ENCODE assay signal across 28 cellular contexts in genomic region chr22:47006869-47007268, GRCh38.
"Had no signal": no experiment of that assay in that cellular context is flagged by ENCODE, and none has a peak within 500 bp of the region (broad histone marks: within the 10 kb centered on the region; RNA-seq: fewer than 3 reads in every experiment).

No MANE protein-coding gene starts in this region.

- H3K36me3 ChIP-seq: adrenal gland had no signal

- H3K27ac ChIP-seq: adrenal gland, body of pancreas had no signal

- H3K36me3 Mint-ChIP-seq: activated CD8-positive, alpha-beta memory T cell treated with anti-CD3 and anti-CD28 coated beads, Interleukin-2, amount 10 ng/mL, durations not matched to agents 7 days and 5 days; activated naive CD4-positive, alpha-beta T cell treated with anti-CD3 and anti-CD28 coated beads, Interleukin-2, amount 50 U/mL, for 24 hours had no signal

- H3K4me1 Mint-ChIP-seq: activated CD4-positive, alpha-beta T cell treated with anti-CD3 and anti-CD28 coated beads for 36 hours; activated CD8-positive, alpha-beta memory T cell treated with anti-CD3 and anti-CD28 coated beads, Interleukin-2, amount 10 ng/mL, durations not matched to agents 7 days and 5 days; activated naive CD4-positive, alpha-beta T cell treated with anti-CD3 and anti-CD28 coated beads, Interleukin-2, amount 50 U/mL, for 24 hours; activated naive CD8-positive, alpha-beta T cell treated with anti-CD3 and anti-CD28 coated beads for 36 hours; activated naive CD8-positive, alpha-beta T cell treated with anti-CD3 and anti-CD28 coated beads, Interleukin-2, amount 50 U/mL, for 24 hours had no signal

- ATAC-seq: activated CD4-positive, alpha-beta T cell treated with anti-CD3 and anti-CD28 coated beads for 36 hours; activated CD8-positive, alpha-beta memory T cell treated with anti-CD3 and anti-CD28 coated beads, Interleukin-2, amount 10 ng/mL, durations not matched to agents 7 days and 5 days; activated CD8-positive, alpha-beta T cell treated with anti-CD3 and anti-CD28 coated beads, Interleukin-2, amount 10 ng/mL, durations not matched to agents 7 days and 5 days; activated naive CD8-positive, alpha-beta T cell treated with anti-CD3 and anti-CD28 coated beads, Interleukin-2, amount 50 U/mL, for 24 hours; body of pancreas; esophagus mucosa had no signal

- H3K4me3 ChIP-seq: adrenal gland, body of pancreas had no signal

- H3K9me3 ChIP-seq: adrenal gland, body of pancreas had no signal

- H3K27ac Mint-ChIP-seq: activated CD4-positive, alpha-beta memory T cell treated with anti-CD3 and anti-CD28 coated beads for 36 hours; activated CD4-positive, alpha-beta T cell treated with anti-CD3 and anti-CD28 coated beads for 36 hours; activated CD4-positive, alpha-beta T cell treated with anti-CD3 and anti-CD28 coated beads, Interleukin-2, amount 10 ng/mL, durations not matched to agents 24 days and 14 days; activated CD8-positive, alpha-beta memory T cell treated with anti-CD3 and anti-CD28 coated beads, Interleukin-2, amount 10 ng/mL, durations not matched to agents 7 days and 5 days; activated CD8-positive, alpha-beta T cell treated with anti-CD3 and anti-CD28 coated beads, Interleukin-2, amount 10 ng/mL, durations not matched to agents 7 days and 5 days; activated naive CD4-positive, alpha-beta T cell treated with anti-CD3 and anti-CD28 coated beads for 36 hours; activated naive CD4-positive, alpha-beta T cell treated with anti-CD3 and anti-CD28 coated beads, Interleukin-2, amount 50 U/mL, for 24 hours; activated naive CD8-positive, alpha-beta T cell treated with anti-CD3 and anti-CD28 coated beads for 36 hours; activated naive CD8-positive, alpha-beta T cell treated with anti-CD3 and anti-CD28 coated beads, Interleukin-2, amount 50 U/mL, for 24 hours; activated T-helper 1 cell treated with anti-CD3 and anti-CD28 coated beads, Interleukin-12 subunit alpha, Interleukin-12 subunit beta, Interleukin-2, Interleukin-4 antibody, amounts not matched to agents 30 ng/mL and 10 ng/mL and 1 ng/mL, durations not matched to agents 14 hours and 24 hours and 36 hours; activated T-helper 2 cell treated with anti-CD3 and anti-CD28 coated beads, Interferon-gamma antibody, Interleukin-2, Interleukin-4, amounts not matched to agents 10 μg/mL and 5 μg/mL and 100 μg/mL, durations not matched to agents 14 hours and 24 hours and 36 hours had no signal

- H3K27me3 ChIP-seq: adrenal gland, body of pancreas had no signal

- H3K4me3 Mint-ChIP-seq: activated CD4-positive, alpha-beta memory T cell treated with anti-CD3 and anti-CD28 coated beads for 36 hours; activated CD4-positive, alpha-beta T cell treated with anti-CD3 and anti-CD28 coated beads for 36 hours; activated CD4-positive, alpha-beta T cell treated with anti-CD3 and anti-CD28 coated beads, Interleukin-2, amount 10 ng/mL, durations not matched to agents 24 days and 14 days; activated CD8-positive, alpha-beta memory T cell treated with anti-CD3 and anti-CD28 coated beads, Interleukin-2, amount 10 ng/mL, durations not matched to agents 7 days and 5 days; activated CD8-positive, alpha-beta T cell treated with anti-CD3 and anti-CD28 coated beads, Interleukin-2, amount 10 ng/mL, durations not matched to agents 7 days and 5 days; activated naive CD4-positive, alpha-beta T cell treated with anti-CD3 and anti-CD28 coated beads for 36 hours; activated naive CD4-positive, alpha-beta T cell treated with anti-CD3 and anti-CD28 coated beads, Interleukin-2, amount 50 U/mL, for 24 hours; activated naive CD8-positive, alpha-beta T cell treated with anti-CD3 and anti-CD28 coated beads for 36 hours; activated naive CD8-positive, alpha-beta T cell treated with anti-CD3 and anti-CD28 coated beads, Interleukin-2, amount 50 U/mL, for 24 hours; activated T-helper 1 cell treated with anti-CD3 and anti-CD28 coated beads, Interleukin-12 subunit alpha, Interleukin-12 subunit beta, Interleukin-2, Interleukin-4 antibody, amounts not matched to agents 30 ng/mL and 10 ng/mL and 1 ng/mL, durations not matched to agents 14 hours and 24 hours and 36 hours had no signal

- FAIRE-seq: colon, frontal cortex had no signal

- H3K27me3 Mint-ChIP-seq: activated CD4-positive, alpha-beta memory T cell treated with anti-CD3 and anti-CD28 coated beads for 36 hours; activated CD4-positive, alpha-beta T cell treated with anti-CD3 and anti-CD28 coated beads for 36 hours; activated CD4-positive, alpha-beta T cell treated with anti-CD3 and anti-CD28 coated beads, Interleukin-2, amount 10 ng/mL, durations not matched to agents 24 days and 14 days; activated CD8-positive, alpha-beta memory T cell treated with anti-CD3 and anti-CD28 coated beads, Interleukin-2, amount 10 ng/mL, durations not matched to agents 7 days and 5 days; activated naive CD4-positive, alpha-beta T cell treated with anti-CD3 and anti-CD28 coated beads, Interleukin-2, amount 50 U/mL, for 24 hours; activated naive CD8-positive, alpha-beta T cell treated with anti-CD3 and anti-CD28 coated beads for 36 hours; activated naive CD8-positive, alpha-beta T cell treated with anti-CD3 and anti-CD28 coated beads, Interleukin-2, amount 50 U/mL, for 24 hours had no signal

- DNase-seq: activated CD4-positive, alpha-beta memory T cell treated with anti-CD3 and anti-CD28 coated beads for 36 hours; activated CD4-positive, alpha-beta T cell treated with anti-CD3 and anti-CD28 coated beads for 36 hours; activated CD4-positive, alpha-beta T cell treated with anti-CD3 and anti-CD28 coated beads, Interleukin-2, amount 10 ng/mL, durations not matched to agents 24 days and 14 days; activated CD4-positive, CD25-positive, alpha-beta regulatory T cell; activated CD4-positive, CD25-positive, alpha-beta regulatory T cell treated with anti-CD3 and anti-CD28 coated beads, Interleukin-2, amount 50 U/mL, for 72 hours; activated CD8-positive, alpha-beta memory T cell treated with anti-CD3 and anti-CD28 coated beads, Interleukin-2, amount 10 ng/mL, durations not matched to agents 7 days and 5 days; activated CD8-positive, alpha-beta memory T cell treated with anti-CD3 and anti-CD28 coated beads, Interleukin-2, amount 50 U/mL, for 4 hours; activated CD8-positive, alpha-beta T cell treated with anti-CD3 and anti-CD28 coated beads, Interleukin-2, amount 10 ng/mL, durations not matched to agents 7 days and 5 days; activated effector memory CD4-positive, alpha-beta T cell treated with anti-CD3 and anti-CD28 coated beads, Interleukin-2, amount 50 U/mL, for 16 hours; activated naive CD4-positive, alpha-beta T cell treated with anti-CD3 and anti-CD28 coated beads for 36 hours; activated naive CD8-positive, alpha-beta T cell treated with anti-CD3 and anti-CD28 coated beads for 36 hours; activated naive CD8-positive, alpha-beta T cell treated with anti-CD3 and anti-CD28 coated beads, Interleukin-2, amount 50 U/mL, for 24 hours; activated T-cell treated with anti-CD3 and anti-CD28 coated beads, Interleukin-2, amount 50 U/mL, for 1 hour; activated T-cell treated with anti-CD3 and anti-CD28 coated beads, Interleukin-2, amount 50 U/mL, for 48 hours; amygdala; aorta; body of pancreas; caudate nucleus; effector CD8-positive, alpha-beta T cell; foreskin fibroblast; T-helper 2 cell had no signal

- H3K9me3 Mint-ChIP-seq: activated CD4-positive, alpha-beta memory T cell treated with anti-CD3 and anti-CD28 coated beads for 36 hours; activated CD4-positive, alpha-beta T cell treated with anti-CD3 and anti-CD28 coated beads, Interleukin-2, amount 10 ng/mL, durations not matched to agents 24 days and 14 days; activated naive CD4-positive, alpha-beta T cell treated with anti-CD3 and anti-CD28 coated beads for 36 hours; activated naive CD4-positive, alpha-beta T cell treated with anti-CD3 and anti-CD28 coated beads, Interleukin-2, amount 50 U/mL, for 24 hours; activated naive CD8-positive, alpha-beta T cell treated with anti-CD3 and anti-CD28 coated beads for 36 hours; activated naive CD8-positive, alpha-beta T cell treated with anti-CD3 and anti-CD28 coated beads, Interleukin-2, amount 50 U/mL, for 24 hours; activated T-helper 1 cell treated with anti-CD3 and anti-CD28 coated beads, Interleukin-12 subunit alpha, Interleukin-12 subunit beta, Interleukin-2, Interleukin-4 antibody, amounts not matched to agents 30 ng/mL and 10 ng/mL and 1 ng/mL, durations not matched to agents 14 hours and 24 hours and 36 hours; activated T-helper 2 cell treated with anti-CD3 and anti-CD28 coated beads, Interferon-gamma antibody, Interleukin-2, Interleukin-4, amounts not matched to agents 10 μg/mL and 5 μg/mL and 100 μg/mL, durations not matched to agents 14 hours and 24 hours and 36 hours had no signal

- H3K4me1 ChIP-seq: adrenal gland, body of pancreas had no signal
